Comparison of ENCODE assay signal across 11 cellular contexts in the genomic region with DNA sequence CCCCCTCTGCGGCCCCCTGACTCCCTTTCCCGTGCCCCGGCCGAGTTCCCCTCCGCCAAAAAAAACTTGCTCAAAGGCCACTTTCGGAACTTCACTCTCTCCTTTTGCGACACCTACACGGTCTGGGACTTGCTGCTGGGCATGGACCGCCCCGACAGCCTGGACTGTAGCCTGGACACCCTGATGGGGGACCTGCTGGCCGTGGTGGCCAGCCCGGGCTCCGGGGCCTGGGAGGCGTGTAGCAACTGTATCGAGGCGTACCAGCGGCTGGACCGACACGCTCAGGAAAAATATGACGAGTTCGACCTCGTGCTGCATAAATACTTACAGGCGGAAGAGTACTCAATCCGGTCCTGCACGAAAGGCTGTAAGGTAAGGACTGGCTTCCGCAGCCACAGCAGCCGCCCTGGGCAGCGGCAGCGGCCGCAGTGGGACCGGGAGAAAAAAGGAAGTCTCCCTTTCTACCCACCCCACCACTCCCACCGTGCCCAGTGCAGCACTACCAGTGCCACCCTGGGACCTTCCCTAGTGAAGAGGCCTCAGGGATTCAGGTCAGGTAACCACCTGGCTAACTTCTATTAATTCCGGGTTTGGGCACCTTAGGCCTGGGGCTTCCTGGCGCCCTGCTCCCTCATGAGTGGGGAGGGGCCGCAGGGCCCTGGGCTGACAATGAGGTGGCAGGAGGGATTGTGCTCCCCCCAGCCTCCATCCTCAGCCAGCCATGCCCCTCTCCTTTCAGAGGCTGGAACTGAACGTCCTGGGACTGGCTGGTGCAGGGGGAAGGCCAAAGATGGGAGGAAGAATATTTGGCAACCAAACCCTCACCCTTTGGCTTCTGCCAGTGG. TPM values are rescaled to one million over a fixed set of nuclear protein-coding genes. Genes with fewer than 3 reads are reported as not detected.
DNase-seq lines count a peak whose midpoint lies in the region; ATAC-seq, FAIRE-seq and TF ChIP-seq lines count a peak whose summit lies in the region.
"Had no signal": no experiment of that assay in that cellular context is flagged by ENCODE, and none has a peak within 500 bp of the region (broad histone marks: within the 10 kb centered on the region; RNA-seq: fewer than 3 reads in every experiment).

No MANE protein-coding gene starts in this region.

- no peaks in the 10 kb centered on the region for H4K20me1 ChIP-seq in astrocyte (ENCODE audit: insufficient read depth, low read length)

- WGBS in testis, 2 donors = 20% methylated on average over 35 of the region's 36 CpGs; no CpG with 5 or more reads in 1 of the 2 donors

- H3K27me3 Mint-ChIP-seq in astrocyte (ENCODE audit: low read depth, unreplicated experiment) = peaks cover 6% of the 10 kb centered on the region
- H3K27me3 Mint-ChIP-seq in type B pancreatic cell = peaks cover 26% of the 10 kb centered on the region

- no peak overlapping the region for H2AFZ ChIP-seq in astrocyte (ENCODE audit: low read depth, low read length)

- intact Hi-C loops in Right ventricle myocardium inferior (cut with DNase I) (loop anchor here (5.0 kb wide), 1 partner anchor 111 kb away; the partner anchor contains the start of gene EDA), cardiac septum (cut with DNase I) (no loop called here), testis (cut with DNase I; ENCODE audit: low total_unique reads) (no loop called here)

- H3K27ac Mint-ChIP-seq in astrocyte (ENCODE audit: unreplicated experiment) (no peak overlapping the region), type B pancreatic cell (no peak overlapping the region)

- H3K9me3 Mint-ChIP-seq in astrocyte (ENCODE audit: unreplicated experiment) = no peaks in the 10 kb centered on the region
- no peaks in the 10 kb centered on the region for H3K9me3 Mint-ChIP-seq in type B pancreatic cell

- H3K4me3 ChIP-seq in astrocyte (ENCODE audit: insufficient read depth, low read depth, low read length) = no peak overlapping the region
- peak overlapping the region; percentile 49 for H3K4me3 ChIP-seq in iPS-18a (ENCODE audit: low read length)
- no peak overlapping the region for H3K4me3 ChIP-seq in testis

- FAIRE-seq in astrocyte (lab: Jason Lieb, UNC) = no peak

- H3K4me1 ChIP-seq in astrocyte (ENCODE audit: insufficient read depth, low read length) (no peaks in the 10 kb centered on the region), iPS-18a (ENCODE audit: control insufficient read depth, low read depth, low read length) (no peaks in the 10 kb centered on the region), testis (no peaks in the 10 kb centered on the region)
- H3K4me1 ChIP-seq: foreskin keratinocyte had no signal

- no peak overlapping the region for H3K27ac ChIP-seq in astrocyte (ENCODE audit: low read depth, low read length)
- H3K27ac ChIP-seq in iPS-18a (ENCODE audit: low read length) = no peak overlapping the region
- H3K27ac ChIP-seq in testis = no peak overlapping the region
- H3K27ac ChIP-seq: cardiac muscle cell, foreskin keratinocyte had no signal

- H3K79me2 ChIP-seq in astrocyte (ENCODE audit: insufficient read depth, low read length) = no peaks in the 10 kb centered on the region

- no peaks in the 10 kb centered on the region for H3K4me1 Mint-ChIP-seq in astrocyte (ENCODE audit: low read depth, unreplicated experiment)
- H3K4me1 Mint-ChIP-seq in type B pancreatic cell (ENCODE audit: unreplicated experiment) = no peaks in the 10 kb centered on the region

- ATAC-seq in Right ventricle myocardium inferior (peak; percentile 58), left lobe of liver (no peak)
- ATAC-seq: foreskin keratinocyte had no signal

- H3K9ac ChIP-seq in astrocyte (ENCODE audit: low read length) (no peak overlapping the region), iPS-18a (ENCODE audit: low read length) (no peak overlapping the region)

- TF ChIP-seq CTCF in astrocyte (IDR thresholded peaks at IDR 0.05; ENCODE audit: insufficient read depth, low read depth, low read length) (no peak), type B pancreatic cell (conservative IDR thresholded peaks at IDR 0.05) (no peak), testis (IDR thresholded peaks at IDR 0.05) (no peak)

- TF ChIP-seq POLR2A in testis (IDR thresholded peaks at IDR 0.05) = no peak

- H3K27me3 ChIP-seq in astrocyte (ENCODE audit: insufficient read depth, low read length) (peaks cover 5% of the 10 kb centered on the region), iPS-18a (ENCODE audit: control insufficient read depth, insufficient read depth, low read length) (peaks cover 16% of the 10 kb centered on the region), testis (no peaks in the 10 kb centered on the region)

- H3K9me3 ChIP-seq in astrocyte (ENCODE audit: insufficient read depth, low read depth, low read length) = no peaks in the 10 kb centered on the region
- H3K9me3 ChIP-seq in iPS-18a (ENCODE audit: control insufficient read depth, low read depth, low read length) = peaks cover 4% of the 10 kb centered on the region
- no peaks in the 10 kb centered on the region for H3K9me3 ChIP-seq in testis

- no peak for DNase-seq in Right ventricle myocardium inferior (ENCODE audit: missing footprints)
- no peak for DNase-seq in cardiac septum (ENCODE audit: low spot score)
- DNase-seq in astrocyte (ENCODE audit: low read depth) = no peak
- DNase-seq in type B pancreatic cell (ENCODE audit: extremely low spot score, unreplicated experiment) = no peak
- DNase-seq in testis = no peak
- no peak for DNase-seq in activated CD4-positive, CD25-positive, alpha-beta regulatory T cell (lab: John Stamatoyannopoulos, UW)
- DNase-seq in left lobe of liver (ENCODE audit: low spot score) = no peak
- DNase-seq: foreskin keratinocyte had no signal

- H3K36me3 ChIP-seq in astrocyte (ENCODE audit: insufficient read depth, low read length) (no peaks in the 10 kb centered on the region), iPS-18a (ENCODE audit: control insufficient read depth, low read depth, low read length) (no peaks in the 10 kb centered on the region), testis (ENCODE audit: low read depth, missing control alignments) (no peaks in the 10 kb centered on the region)
- H3K36me3 ChIP-seq: cardiac muscle cell had no signal

- H3K4me2 ChIP-seq in astrocyte (ENCODE audit: low read length) = no peak overlapping the region

- H3K4me3 Mint-ChIP-seq in astrocyte (ENCODE audit: unreplicated experiment) (peak overlapping the region; percentile 79), type B pancreatic cell (peak overlapping the region; percentile 86)

- H3K36me3 Mint-ChIP-seq in astrocyte (ENCODE audit: low read depth, unreplicated experiment) (no peaks in the 10 kb centered on the region), type B pancreatic cell (no peaks in the 10 kb centered on the region)

RNA-seq across cellular contexts. Expression of gene NALF2, which starts 1.9 kb away (rescaled TPM):
- total RNA-seq in Right ventricle myocardium inferior = 41.1 TPM
- total RNA-seq in cardiac septum = 4.4 TPM
- 1.4 and 2.0 TPM in 2 replicates for total RNA-seq in astrocyte
- total RNA-seq in type B pancreatic cell (ENCODE audit: low replicate concordance) = 1.8 and 3.4 TPM in 2 replicates
- 1 to 10 TPM; 3.7 to 4.1 TPM for total RNA-seq in testis
- 2.3 TPM for polyA plus RNA-seq in testis (ENCODE audit: insufficient read depth, low read depth, low replicate concordance)
- total RNA-seq in left lobe of liver = 0.33 TPM
- total RNA-seq: skeletal muscle tissue had no signal
